Comparison of ENCODE assay signal across 12 cellular contexts in genomic region chr20:63751471-63752271, GRCh38. TPM values are rescaled to one million over a fixed set of nuclear protein-coding genes. Genes with fewer than 3 reads are reported as not detected.
DNase-seq lines count a peak whose midpoint lies in the region; TF ChIP-seq lines count a peak whose summit lies in the region.
"Had no signal": no experiment of that assay in that cellular context is flagged by ENCODE, and none has a peak within 500 bp of the region (broad histone marks: within the 10 kb centered on the region; RNA-seq: fewer than 3 reads in every experiment).

No MANE protein-coding gene starts in this region.

- no peak overlapping the region for H4K5ac ChIP-seq in H9 (ENCODE audit: insufficient read length, low read depth, low read length)

- no peak overlapping the region for H2BK120ac ChIP-seq in H9 (ENCODE audit: low read depth, low read length, poor library complexity, severe bottlenecking)

- no peak overlapping the region for H4K91ac ChIP-seq in H9 (ENCODE audit: insufficient read length, low read depth, low read length)

- H3K79me1 ChIP-seq in H9 (ENCODE audit: insufficient read depth, low read depth, low read length, poor library complexity, severe bottlenecking) = no peaks in the 10 kb centered on the region

- H3K18ac ChIP-seq in H9 (ENCODE audit: insufficient read length, low read depth, low read length) = no peak overlapping the region

- H3K36me3 ChIP-seq in CD8-positive, alpha-beta memory T cell (ENCODE audit: insufficient read depth, low read length) = no peaks in the 10 kb centered on the region
- H3K36me3 ChIP-seq in mesodermal cell (ENCODE audit: control insufficient read depth, insufficient read depth, low read length) = peaks cover 30% of the 10 kb centered on the region
- no peaks in the 10 kb centered on the region for H3K36me3 ChIP-seq in A673 (ENCODE audit: insufficient read depth, low read length, poor library complexity, severe bottlenecking)

- POLR2A ChIA-PET in CD8-positive, alpha-beta memory T cell (lab: Charles Lee) = interaction anchor here (0.6 to 5.0 kb wide), 7 partner anchors 8 to 113 kb away, joined by 3 to 31 read pairs (median 5); partner anchors contain the start of genes ARFRP1, LIME1, SLC2A4RG and TPD52L2
- POLR2A ChIA-PET in A673 (lab: Charles Lee; ENCODE audit: low non-redundant PET) = interaction anchor here (0.7 kb wide), 1 partner anchor 11 kb away, joined by 11 read pairs; no protein-coding TSS in a partner anchor

- peaks cover 25 to 33% (median 29%) of the 10 kb centered on the region in 3 donors for H3K4me1 Mint-ChIP-seq in CD8-positive, alpha-beta memory T cell
- H3K4me1 Mint-ChIP-seq in H9 = peaks cover 14 to 22% of the 10 kb centered on the region in 2 experiments

- H3K36me3 Mint-ChIP-seq in CD8-positive, alpha-beta memory T cell = no peaks in the 10 kb centered on the region
- peaks cover 0 to 2% (median 0%) of the 10 kb centered on the region in 3 experiments; a peak in 1 of 7 replicates for H3K36me3 Mint-ChIP-seq in H9 (ENCODE audit: insufficient read depth in 1 of 3, low read depth in 3 of 3)
- H3K36me3 Mint-ChIP-seq: type B pancreatic cell had no signal

- H3K79me2 ChIP-seq in H9 (ENCODE audit: insufficient read depth, low read length) = no peaks in the 10 kb centered on the region

- no TSS peak for BruUV-seq in A673 (replicated peaks; lab: Mats Ljungman, UMichigan)

- H3K27me3 ChIP-seq in CD8-positive, alpha-beta memory T cell (ENCODE audit: insufficient read depth, low read length, poor library complexity, severe bottlenecking) = no peaks in the 10 kb centered on the region
- no peaks in the 10 kb centered on the region for H3K27me3 ChIP-seq in H9 (ENCODE audit: insufficient read depth, low read length)
- H3K27me3 ChIP-seq in A673 (replicated peaks; ENCODE audit: insufficient read depth, low read depth, low read length, poor library complexity) = no peaks in the 10 kb centered on the region

- H2BK5ac ChIP-seq in H9 (ENCODE audit: insufficient read length, low read length) = no peak overlapping the region

- TF ChIP-seq CTCF in H9 (conservative IDR thresholded peaks at IDR 0.05) (no peak), A673 (conservative IDR thresholded peaks at IDR 0.05; ENCODE audit: low read depth, low read length) (no peak)

- peak in 3 of 5 donors; percentile 19 to 52 (median 33) for DNase-seq in CD8-positive, alpha-beta memory T cell
- DNase-seq in H9 (peak; percentile 74), A673 (ENCODE audit: low spot score) (no peak), UCSD-AML1 (lab: John Stamatoyannopoulos, UW; ENCODE audit: unreplicated experiment) (no peak), midbrain (lab: John Stamatoyannopoulos, UW) (no peak)
- DNase-seq in activated CD4-positive, alpha-beta T cell treated with anti-CD3 and anti-CD28 coated beads, Interleukin-2, amount 50 U/mL, for 48 hours = peak; percentile 29 to 45
- DNase-seq: EL, left cardiac atrium, NCI-H1092 had no signal

- no peak overlapping the region for H2BK12ac ChIP-seq in H9 (ENCODE audit: insufficient read length, low read depth, low read length)

- intact Hi-C loops in A673 (cut with micrococcal nuclease; ENCODE audit: unreplicated experiment) = no loop called here

- H3K14ac ChIP-seq in H9 (ENCODE audit: insufficient read depth, low read length) = no peak overlapping the region

- no peak overlapping the region for H2BK15ac ChIP-seq in H9 (ENCODE audit: low read depth, low read length)

- H3K4me1 ChIP-seq in CD8-positive, alpha-beta memory T cell (ENCODE audit: insufficient read depth, low read length) = peaks cover 30% of the 10 kb centered on the region
- H3K4me1 ChIP-seq in H9 (ENCODE audit: insufficient read depth, low read length) = no peaks in the 10 kb centered on the region; the same call in 1 of the 2 replicates
- peaks cover 5% of the 10 kb centered on the region for H3K4me1 ChIP-seq in mesodermal cell (ENCODE audit: control insufficient read depth, insufficient read depth, low read length, poor library complexity, severe bottlenecking)
- H3K4me1 ChIP-seq in A673 (ENCODE audit: insufficient read depth, low read length, poor library complexity, severe bottlenecking) = no peaks in the 10 kb centered on the region
- H3K4me1 ChIP-seq: parathyroid adenoma had no signal

- no peak overlapping the region for H2BK20ac ChIP-seq in H9 (ENCODE audit: low read depth, low read length, poor library complexity, severe bottlenecking)

- no peak overlapping the region for H3K23ac ChIP-seq in H9 (ENCODE audit: insufficient read length, low read depth, low read length)

- no peak overlapping the region for H2AFZ ChIP-seq in H9 (ENCODE audit: low read length)
- H2AFZ ChIP-seq: parathyroid adenoma had no signal

- peak overlapping the region; percentile 40 for H3K4me3 ChIP-seq in CD8-positive, alpha-beta memory T cell (ENCODE audit: low read length)
- H3K4me3 ChIP-seq in mesodermal cell (ENCODE audit: extremely low read depth, insufficient read depth, low read length, poor library complexity, severe bottlenecking) (no peak overlapping the region), A673 (ENCODE audit: low read depth, low read length, poor library complexity, severe bottlenecking) (no peak overlapping the region)

- no peaks in the 10 kb centered on the region for H3K9me3 Mint-ChIP-seq in CD8-positive, alpha-beta memory T cell
- no peaks in the 10 kb centered on the region for H3K9me3 Mint-ChIP-seq in H9
- H3K9me3 Mint-ChIP-seq: type B pancreatic cell had no signal

- no peaks in the 10 kb centered on the region for H3K27me3 Mint-ChIP-seq in CD8-positive, alpha-beta memory T cell
- no peaks in the 10 kb centered on the region for H3K27me3 Mint-ChIP-seq in H9 (ENCODE audit: low read depth)
- H3K27me3 Mint-ChIP-seq: type B pancreatic cell had no signal

- H3K4me2 ChIP-seq in H9 (ENCODE audit: insufficient read depth, insufficient read length, low read length) = no peak overlapping the region

- peak overlapping the region in 7 of 8 donors; percentile 81 to 97 (median 89) for H3K27ac Mint-ChIP-seq in CD8-positive, alpha-beta memory T cell
- H3K27ac Mint-ChIP-seq in H9 = peak overlapping the region; percentile 23 to 84 (median 59); a peak in 4 of 7 replicates
- H3K27ac Mint-ChIP-seq: type B pancreatic cell had no signal

- WGBS in H9 (ENCODE audit: extremely low coverage, insufficient read length, low lambda C conversion rate) = no CpG with 5 or more reads among the region's 45 CpGs
- WGBS in mesodermal cell (ENCODE audit: insufficient coverage in 2 of 2), 2 experiments = 94 to 95% methylated on average over 19 to 24 of the region's 45 CpGs

- H4K8ac ChIP-seq in H9 (replicated peaks; ENCODE audit: insufficient read length, low read depth, low read length) = no peak overlapping the region

- no peak overlapping the region for H3K9ac ChIP-seq in H9 (ENCODE audit: extremely low read depth, insufficient read length, low read length)
- H3K9ac ChIP-seq: parathyroid adenoma had no signal

- H2AK5ac ChIP-seq in H9 (ENCODE audit: insufficient read length, low read length) = no peak overlapping the region

- no peaks in the 10 kb centered on the region for H4K20me1 ChIP-seq in H9 (ENCODE audit: control insufficient read depth, insufficient read depth, insufficient read length)

- H3K23me2 ChIP-seq in H9 (ENCODE audit: insufficient read length, low read depth, low read length, poor library complexity, severe bottlenecking) = no peaks in the 10 kb centered on the region

- CTCF ChIA-PET in CD8-positive, alpha-beta memory T cell (lab: Charles Lee) = interaction anchor here (1.7 to 2.6 kb wide), 4 partner anchors 11 to 44 kb away, joined by 4 to 14 read pairs (median 10); partner anchors contain the start of genes ARFRP1, LIME1 and ZGPAT
- CTCF ChIA-PET in A673 (lab: Charles Lee) = no interaction called here

- H3K56ac ChIP-seq in H9 (ENCODE audit: insufficient read length, low read depth, low read length) = no peak overlapping the region

- H3T11ph ChIP-seq in H9 (ENCODE audit: low read length) = no peak overlapping the region

- H3K4me3 Mint-ChIP-seq in CD8-positive, alpha-beta memory T cell = peak overlapping the region in 6 of 7 donors; percentile 66 to 85 (median 82)
- H3K4me3 Mint-ChIP-seq in H9 = no peak overlapping the region
- H3K4me3 Mint-ChIP-seq: type B pancreatic cell had no signal

- no peak overlapping the region for H3K27ac ChIP-seq in CD8-positive, alpha-beta memory T cell (ENCODE audit: low read depth, low read length)
- H3K27ac ChIP-seq in H9 (ENCODE audit: insufficient read length, low read depth, low read length) (no peak overlapping the region), mesodermal cell (ENCODE audit: low read depth, low read length, severe bottlenecking) (peak overlapping the region; percentile 41), A673 (ENCODE audit: low read depth, low read length, poor library complexity, severe bottlenecking) (no peak overlapping the region)
- H3K27ac ChIP-seq: parathyroid adenoma had no signal

- no peak overlapping the region for H3K4ac ChIP-seq in H9 (ENCODE audit: low read depth, low read length)

- H3K9me3 ChIP-seq in CD8-positive, alpha-beta memory T cell (ENCODE audit: low read length) = no peaks in the 10 kb centered on the region
- H3K9me3 ChIP-seq in H9 (ENCODE audit: control insufficient read depth, low read depth, low read length) = no peaks in the 10 kb centered on the region
- H3K9me3 ChIP-seq in mesodermal cell (ENCODE audit: control insufficient read depth, low read length) = no peaks in the 10 kb centered on the region
- H3K9me3 ChIP-seq in A673 (ENCODE audit: low read depth, low read length, poor library complexity, severe bottlenecking) = no peaks in the 10 kb centered on the region

RNA-seq across cellular contexts. Expression of gene SLC2A4RG, which starts 12.1 kb away (rescaled TPM):
- total RNA-seq in CD8-positive, alpha-beta memory T cell = 10 to 100 TPM; 37.5 to 40.6 TPM
- 7.8 TPM for polyA plus RNA-seq in CD8-positive, alpha-beta memory T cell
- total RNA-seq in H9 (2021) (37.9 and 43.9 TPM in 2 replicates), A673 (2021) (45.8 and 71.0 TPM in 2 replicates)
- polyA plus RNA-seq in mesodermal cell (2013, experiment 1 of 2) = 64.5 TPM
- 54.6 TPM for polyA plus RNA-seq in mesodermal cell (2013, experiment 2 of 2)

RNA-seq across cellular contexts. Expression of gene LIME1, which starts 15.2 kb away (rescaled TPM):
- total RNA-seq in CD8-positive, alpha-beta memory T cell = 10 to 100 TPM; 18.4 to 19.6 TPM
- 366 TPM for polyA plus RNA-seq in CD8-positive, alpha-beta memory T cell
- total RNA-seq in H9 (2021) (12.8 and 13.5 TPM in 2 replicates), A673 (2021) (15.1 and 16.3 TPM in 2 replicates)
- 9.3 TPM for polyA plus RNA-seq in mesodermal cell (2013, experiment 1 of 2)
- 4.8 TPM for polyA plus RNA-seq in mesodermal cell (2013, experiment 2 of 2)

RNA-seq across cellular contexts. Expression of gene ZGPAT, which starts 43.8 kb away (rescaled TPM):
- 10 to 100 TPM; 29.7 to 29.9 TPM for total RNA-seq in CD8-positive, alpha-beta memory T cell
- polyA plus RNA-seq in CD8-positive, alpha-beta memory T cell = 77.5 TPM
- total RNA-seq in H9 (2021) (25.5 and 27.6 TPM in 2 replicates), A673 (2021) (28.2 and 28.3 TPM in 2 replicates)
- polyA plus RNA-seq in mesodermal cell (2013, experiment 1 of 2) = 19.6 TPM
- 16.6 TPM for polyA plus RNA-seq in mesodermal cell (2013, experiment 2 of 2)

RNA-seq across cellular contexts. Expression of gene ARFRP1, which starts 43.9 kb away (rescaled TPM):
- 10 to 100 TPM; 63.7 to 72.8 TPM for total RNA-seq in CD8-positive, alpha-beta memory T cell
- polyA plus RNA-seq in CD8-positive, alpha-beta memory T cell = 73.9 TPM
- total RNA-seq in H9 (2021) (39.5 and 42.7 TPM in 2 replicates), A673 (2021) (38.9 and 41.1 TPM in 2 replicates)
- 15.0 TPM for polyA plus RNA-seq in mesodermal cell (2013, experiment 1 of 2)
- 14.0 TPM for polyA plus RNA-seq in mesodermal cell (2013, experiment 2 of 2)

RNA-seq across cellular contexts. Expression of gene TNFRSF6B, which starts 55.2 kb away (rescaled TPM):
- total RNA-seq in CD8-positive, alpha-beta memory T cell = not detected
- 0.22 TPM for polyA plus RNA-seq in CD8-positive, alpha-beta memory T cell
- total RNA-seq in H9 (2021) (0.86 TPM in 1 of 2 replicates, not detected in the other), A673 (2021) (not detected in 2 replicates)
- 1.4 TPM for polyA plus RNA-seq in mesodermal cell (2013, experiment 1 of 2)
- polyA plus RNA-seq in mesodermal cell (2013, experiment 2 of 2) = 1.6 TPM

Comparison
In these comparisons a context has a peak if more than half of its experiments do, and no peak if none do; other contexts are left out.
1. DNase-seq: peak in CD8-positive, alpha-beta memory T cell (3 of 5), H9 (single experiment) and activated CD4-positive, alpha-beta T cell treated with anti-CD3 and anti-CD28 coated beads, Interleukin-2, amount 50 U/mL, for 48 hours (2 of 2); none in A673 (single experiment), UCSD-AML1 (single experiment) and midbrain (single experiment).
2. H3K4me3 Mint-ChIP-seq: peak in CD8-positive, alpha-beta memory T cell (6 of 7); none in H9 (0 of 2).